Comparison of ENCODE assay signal across 8 cellular contexts in genomic region chr17:42677012-42677857, GRCh38. TPM values are rescaled to one million over a fixed set of nuclear protein-coding genes. Genes with fewer than 3 reads are reported as not detected.
A peak's percentile ranks its signal among the peaks of the same experiment; 100 is the strongest.
DNase-seq lines count a peak whose midpoint lies in the region; ATAC-seq and TF ChIP-seq lines count a peak whose summit lies in the region.

No MANE protein-coding gene starts in this region.

- peak; percentile 100 for DNase-seq in DND-41
- DNase-seq in H4 (ENCODE audit: low spot score): peak; percentile 98
- DNase-seq in LoVo (ENCODE audit: low spot score): peak; percentile 99
- DNase-seq in RWPE1 (ENCODE audit: low spot score): peak; percentile 99
- DNase-seq in activated T-helper 9 cell treated with anti-CD3 and anti-CD28 coated beads, Interleukin-2, amount 50 U/mL, for 16 hours (ENCODE audit: low read depth): peak; percentile 97
- peak; percentile 99 for DNase-seq in fibroblast of mammary gland (ENCODE audit: low read depth)
- peak; percentile 90 for DNase-seq in naive B cell
- DNase-seq in stimulated activated CD8-positive, alpha-beta memory T cell treated with anti-CD3 and anti-CD28 coated beads, Interleukin-7, amount 100 ng/mL, for 48 hours (ENCODE audit: extremely low read depth in 1 of 2, low read depth in 1 of 2): peak; percentile 94 to 99

- H3K4me3 Mint-ChIP-seq in naive B cell: peak overlapping the region; percentile 82 to 96 (median 92)

- TF ChIP-seq CTCF in DND-41 (IDR thresholded peaks at IDR 0.05; ENCODE audit: borderline replicate concordance, extremely low read depth, low read length, poor library complexity, severe bottlenecking) (no peak), RWPE1 (conservative IDR thresholded peaks at IDR 0.05; ENCODE audit: low read depth) (no peak), fibroblast of mammary gland (conservative IDR thresholded peaks at IDR 0.05; ENCODE audit: control insufficient read depth, insufficient read depth, low read depth, low read length) (no peak)

- H2AFZ ChIP-seq in DND-41 (ENCODE audit: low read depth, low read length): peak overlapping the region; percentile 70

- no peaks in the 10 kb centered on the region for H3K36me3 ChIP-seq in DND-41 (ENCODE audit: insufficient read depth, low read length)

- H3K27ac ChIP-seq in DND-41 (ENCODE audit: low read length) (peak overlapping the region; percentile 96), RWPE1 (peak overlapping the region; percentile 99)

- H3K9me3 ChIP-seq in DND-41 (ENCODE audit: insufficient read depth, low read length, severe bottlenecking): no peaks in the 10 kb centered on the region

- H3K9me3 Mint-ChIP-seq in naive B cell: peaks cover 0 to 2% (median 0%) of the 10 kb centered on the region in 7 donors

- H3K27me3 Mint-ChIP-seq in naive B cell: peaks cover 31 to 55% (median 40%) of the 10 kb centered on the region in 3 donors

- peak overlapping the region; percentile 97 for H3K4me2 ChIP-seq in DND-41 (ENCODE audit: insufficient read depth, low read length)

- H3K79me2 ChIP-seq in DND-41 (ENCODE audit: insufficient read depth, low read length): no peaks in the 10 kb centered on the region

- H4K20me1 ChIP-seq in DND-41 (ENCODE audit: insufficient read depth, low read length): peaks cover 11% of the 10 kb centered on the region

- H3K4me3 ChIP-seq in DND-41 (ENCODE audit: low read depth in 1 of 2, low read length in 2 of 2): peak overlapping the region; percentile 43 to 64; a peak in 3 of 4 replicates
- H3K4me3 ChIP-seq in fibroblast of mammary gland (ENCODE audit: control insufficient read depth, low read depth, low read length): peak overlapping the region; percentile 83

- H3K27ac Mint-ChIP-seq in naive B cell: peak overlapping the region; percentile 74 to 95 (median 86)

- no peaks in the 10 kb centered on the region for H3K36me3 Mint-ChIP-seq in naive B cell

- H3K4me1 Mint-ChIP-seq in naive B cell: peaks cover 56 to 64% (median 57%) of the 10 kb centered on the region in 3 donors

- peak overlapping the region; percentile 67 for H3K9ac ChIP-seq in DND-41 (ENCODE audit: low read depth, low read length)

- H3K4me1 ChIP-seq in DND-41 (ENCODE audit: insufficient read depth, low read length): peaks cover 63% of the 10 kb centered on the region

- H3K27me3 ChIP-seq in DND-41 (ENCODE audit: insufficient read depth, low read length, poor library complexity): peaks cover 12% of the 10 kb centered on the region

- ATAC-seq in DND-41 (ENCODE audit: insufficient read depth, low read depth): peak; percentile 79
- ATAC-seq in naive B cell (ENCODE audit: low read depth in 2 of 2): peak; percentile 77 to 79

- CTCF ChIA-PET in RWPE1 (lab: Yijun Ruan, JAX): interaction anchor here (0.6 to 5.7 kb wide), 3 partner anchors 69 to 266 kb away, joined by 4 to 22 read pairs (median 5); no protein-coding TSS in a partner anchor

- POLR2A ChIA-PET in RWPE1 (lab: Yijun Ruan, JAX; ENCODE audit: low non-redundant PET): interaction anchor here (0.5 to 1.6 kb wide), 6 partner anchors 10 to 156 kb away, joined by 3 to 5 read pairs (median 3); partner anchors contain the start of genes TUBG1 and TUBG2

RNA-seq across cellular contexts. Expression of gene PLEKHH3, which starts 0.4 kb away (rescaled TPM):
- 3.3 and 5.9 TPM in 2 replicates for total RNA-seq in H4 (2014; rRNA removed; shearing (Covaris generic))
- not detected for polyA plus RNA-seq in naive B cell (ENCODE audit: low read depth in 6 of 6)

RNA-seq across cellular contexts. Expression of gene CCR10, which starts 4.4 kb away (rescaled TPM):
- 0.23 and 0.74 TPM in 2 replicates for total RNA-seq in H4 (2014; rRNA removed; shearing (Covaris generic))
- 1 to 10 TPM in 1 of 6 donors, under 1 TPM in 2, not detected in 3; 0.27 to 1.8 (median 0.93) TPM for polyA plus RNA-seq in naive B cell (ENCODE audit: low read depth in 6 of 6)

RNA-seq across cellular contexts. Expression of gene CNTNAP1, which starts 5.1 kb away (rescaled TPM):
- total RNA-seq in H4 (2014; rRNA removed; shearing (Covaris generic)): 6.7 and 7.0 TPM in 2 replicates
- polyA plus RNA-seq in naive B cell (ENCODE audit: low read depth in 6 of 6): under 1 TPM in 5 of 6 donors, not detected in 1; 0.19 to 1.00 (median 0.39) TPM

RNA-seq across cellular contexts. Expression of gene TUBG2, which starts 18.2 kb away (rescaled TPM):
- total RNA-seq in H4 (2014; rRNA removed; shearing (Covaris generic)): 5.5 and 7.5 TPM in 2 replicates
- 1 to 10 TPM in 5 of 6 donors, under 1 TPM in 1; 0.39 to 3.3 (median 1.5) TPM for polyA plus RNA-seq in naive B cell (ENCODE audit: low read depth in 6 of 6)

Comparison
In these comparisons a context has a peak if more than half of its experiments do, and no peak if none do; other contexts are left out.
1. Peak in every context shown above with its lines: DNase-seq, ATAC-seq, H3K4me3 ChIP-seq and H3K27ac ChIP-seq.